In the genomic region with DNA sequence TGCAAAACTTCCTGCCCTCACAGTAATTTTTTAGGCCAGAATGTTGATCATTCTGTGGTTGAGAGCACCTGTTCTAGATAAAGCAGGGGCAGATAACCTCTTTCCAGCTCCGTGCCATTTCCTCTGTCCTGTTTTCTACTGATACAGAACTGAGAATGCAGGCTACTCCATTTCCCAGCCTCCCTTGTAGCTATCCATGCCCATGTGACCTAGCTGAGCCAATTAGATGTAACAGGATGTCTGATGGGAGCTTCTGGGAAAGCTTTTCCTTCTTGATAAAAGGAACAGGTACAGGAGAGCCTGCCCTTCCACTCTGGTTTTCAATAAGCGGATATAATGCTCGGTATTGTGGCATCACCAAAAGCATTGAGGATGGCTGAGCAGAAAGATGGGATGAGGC, we compare ENCODE assay signal across 24 cellular contexts. TPM values are rescaled to one million over a fixed set of nuclear protein-coding genes. Genes with fewer than 3 reads are reported as not detected.
DNase-seq lines count a peak whose midpoint lies in the region; ATAC-seq and TF ChIP-seq lines count a peak whose summit lies in the region.
"Had no signal": no experiment of that assay in that cellular context is flagged by ENCODE, and none has a peak within 500 bp of the region (broad histone marks: within the 10 kb centered on the region; RNA-seq: fewer than 3 reads in every experiment).

No MANE protein-coding gene starts in this region.

- no peaks in the 10 kb centered on the region; the same call in 1 of the 2 replicates for H3K4me1 ChIP-seq in IMR-90 (ENCODE audit: control insufficient read depth, insufficient read depth, low read length)
- H3K4me1 ChIP-seq: BE2C had no signal

- peaks cover 12% of the 10 kb centered on the region for H3K4me1 Mint-ChIP-seq in activated naive CD4-positive, alpha-beta T cell treated with anti-CD3 and anti-CD28 coated beads, Interleukin-2, amount 10 ng/mL, durations not matched to agents 7 days and 5 days
- H3K4me1 Mint-ChIP-seq: CD14-positive monocyte; CD8-positive, alpha-beta memory T cell had no signal

- TF ChIP-seq RAD21 in IMR-90 (IDR thresholded peaks at IDR 0.05; ENCODE audit: low read length), result no peak

- peaks cover 6% of the 10 kb centered on the region; the same call in 1 of the 2 replicates for H3K27me3 ChIP-seq in IMR-90 (ENCODE audit: control insufficient read depth, insufficient read depth, low read length)
- H3K27me3 ChIP-seq: BE2C had no signal

- no peak overlapping the region for H3K18ac ChIP-seq in IMR-90 (ENCODE audit: low read depth, low read length)

- H2BK5ac ChIP-seq in IMR-90 (ENCODE audit: low read depth, low read length, poor library complexity, severe bottlenecking), result no peak overlapping the region

- H2AK5ac ChIP-seq in IMR-90 (ENCODE audit: low read depth, low read length), result no peak overlapping the region

- H3K27me3 Mint-ChIP-seq in activated naive CD4-positive, alpha-beta T cell treated with anti-CD3 and anti-CD28 coated beads, Interleukin-2, amount 10 ng/mL, durations not matched to agents 7 days and 5 days, result peaks cover 21% of the 10 kb centered on the region

- H3K23ac ChIP-seq in IMR-90 (ENCODE audit: low read depth, low read length), result no peak overlapping the region

- TF ChIP-seq POLR2A in IMR-90 (IDR thresholded peaks at IDR 0.05; ENCODE audit: low read depth, low read length), result no peak

- dilution Hi-C loops in IMR-90 (cut with HindIII; ENCODE audit: low sequenced_read_pairs, unreplicated experiment), result loop anchor here (25.0 kb wide), 1 partner anchor 207 kb away; a partner anchor contains a TSS

- H3K36me3 ChIP-seq in IMR-90 (ENCODE audit: control insufficient read depth, insufficient read depth, low read length), result no peaks in the 10 kb centered on the region
- H3K36me3 ChIP-seq: BE2C had no signal

- no peak overlapping the region for H2BK15ac ChIP-seq in IMR-90 (ENCODE audit: low read depth, low read length)

- peaks cover 3% of the 10 kb centered on the region for H3K9me3 Mint-ChIP-seq in activated naive CD4-positive, alpha-beta T cell treated with anti-CD3 and anti-CD28 coated beads, Interleukin-2, amount 10 ng/mL, durations not matched to agents 7 days and 5 days

- in situ Hi-C loops in IMR-90 (cut with MboI; ENCODE audit: low sequenced_read_pairs), result loop anchor here (25.0 kb wide), 1 partner anchor 432 kb away; a partner anchor contains a TSS

- POLR2A ChIA-PET in IMR-90 (lab: Charles Lee; ENCODE audit: unreplicated experiment) (no interaction called here), RWPE1 (lab: Yijun Ruan, JAX; ENCODE audit: low non-redundant PET) (no interaction called here)

- H3K79me1 ChIP-seq in IMR-90 (ENCODE audit: low read depth in 1 of 2, low read length in 2 of 2), result no peaks in the 10 kb centered on the region

- BruUV-seq in IMR-90 (replicated peaks; lab: Mats Ljungman, UMichigan), result no TSS peak

- no peak overlapping the region for H3K4me3 ChIP-seq in IMR-90 (ENCODE audit: insufficient read depth, low read depth, low read length)
- no peak overlapping the region for H3K4me3 ChIP-seq in choroid plexus epithelial cell (ENCODE audit: low read depth, low read length)

- H3K4me2 ChIP-seq in IMR-90 (ENCODE audit: low read depth, low read length), result no peak overlapping the region

- no peak overlapping the region for H4K91ac ChIP-seq in IMR-90 (ENCODE audit: insufficient read depth, low read depth, low read length)

- TF ChIP-seq CTCF in IMR-90 (conservative IDR thresholded peaks at IDR 0.05; ENCODE audit: low read depth, low read length) (no peak), choroid plexus epithelial cell (conservative IDR thresholded peaks at IDR 0.05; ENCODE audit: low read depth, low read length) (no peak), RWPE1 (conservative IDR thresholded peaks at IDR 0.05; ENCODE audit: low read depth) (no peak)

- no peak overlapping the region for H3K4me3 Mint-ChIP-seq in activated naive CD4-positive, alpha-beta T cell treated with anti-CD3 and anti-CD28 coated beads, Interleukin-2, amount 10 ng/mL, durations not matched to agents 7 days and 5 days
- H3K4me3 Mint-ChIP-seq: CD14-positive monocyte; CD8-positive, alpha-beta memory T cell had no signal

- no peak overlapping the region for H3K27ac Mint-ChIP-seq in activated naive CD4-positive, alpha-beta T cell treated with anti-CD3 and anti-CD28 coated beads, Interleukin-2, amount 10 ng/mL, durations not matched to agents 7 days and 5 days

- H3K36me3 Mint-ChIP-seq in activated naive CD4-positive, alpha-beta T cell treated with anti-CD3 and anti-CD28 coated beads, Interleukin-2, amount 10 ng/mL, durations not matched to agents 7 days and 5 days, result no peaks in the 10 kb centered on the region
- H3K36me3 Mint-ChIP-seq: CD14-positive monocyte had no signal

- H3K56ac ChIP-seq in IMR-90 (ENCODE audit: extremely low read depth, insufficient read depth, low read length), result no peak overlapping the region

- no peak overlapping the region for H2AK9ac ChIP-seq in IMR-90 (replicated peaks; ENCODE audit: low read depth, low read length, poor library complexity)

- H3K9me1 ChIP-seq in IMR-90 (ENCODE audit: insufficient read depth, low read length), result no peaks in the 10 kb centered on the region

- H2BK20ac ChIP-seq in IMR-90 (ENCODE audit: low read depth, low read length), result no peak overlapping the region

- H3K27ac ChIP-seq in IMR-90 (ENCODE audit: insufficient read depth, low read length) (no peak overlapping the region), RWPE1 (no peak overlapping the region)

- H4K5ac ChIP-seq in IMR-90 (ENCODE audit: low read depth, low read length), result peak overlapping the region; percentile 44; the same call in 1 of the 2 replicates

- no peak for ATAC-seq in IMR-90 (ENCODE audit: low read depth)
- peak; percentile 37; the same call in 1 of the 3 replicates for ATAC-seq in SK-N-SH treated with all-trans-retinoic acid at 6 μM for 48 hours

- no peak overlapping the region for H4K8ac ChIP-seq in IMR-90 (ENCODE audit: low read depth in 2 of 2, low read length in 2 of 2)

- H2BK120ac ChIP-seq in IMR-90 (ENCODE audit: low read depth, low read length), result no peak overlapping the region

- no peaks in the 10 kb centered on the region for H3K9me3 ChIP-seq in IMR-90 (ENCODE audit: control insufficient read depth, insufficient read depth, low read length)
- H3K9me3 ChIP-seq: BE2C had no signal

- DNase-seq in ELR (ENCODE audit: low read depth), result peak; percentile 10
- no peak for DNase-seq in IMR-90
- DNase-seq in choroid plexus epithelial cell (ENCODE audit: low read depth), result peak; percentile 21
- no peak for DNase-seq in KG1 (lab: John Stamatoyannopoulos, UW)
- no peak for DNase-seq in RWPE1 (ENCODE audit: low spot score)
- no peak for DNase-seq in activated naive CD4-positive, alpha-beta T cell treated with anti-CD3 and anti-CD28 coated beads, Interleukin-2, amount 10 ng/mL, durations not matched to agents 7 days and 5 days
- DNase-seq in NCI-H2227 treated with DMSO at 0.1 percent for 48 hours (lab: John Stamatoyannopoulos, UW), result no peak
- DNase-seq: BE2C; Calu3; CD8-positive, alpha-beta memory T cell; DMS79 treated with DMSO at 0.1 percent for 48 hours; GOT3; HCEC 1CT; KBM-7; MM.1S; NCI-H2029; NCI-H510A treated with DMSO at 0.1 percent for 48 hours; NCI-H748 treated with DMSO at 0.1 percent for 48 hours; RPMI8226; SHP77 had no signal

- no peaks in the 10 kb centered on the region for H4K20me1 ChIP-seq in IMR-90 (ENCODE audit: insufficient read depth, low read length)

- no peak overlapping the region for H2AFZ ChIP-seq in IMR-90 (replicated peaks; ENCODE audit: low read length, poor library complexity)

- H3K14ac ChIP-seq in IMR-90 (replicated peaks; ENCODE audit: low read depth, low read length), result no peak overlapping the region

- intact Hi-C loops in IMR-90 (cut with micrococcal nuclease), result no loop called here

- no peak overlapping the region for H3K4ac ChIP-seq in IMR-90 (ENCODE audit: low read depth, low read length)

- CTCF ChIA-PET in IMR-90 (lab: Yijun Ruan, JAX) (no interaction called here), RWPE1 (lab: Yijun Ruan, JAX) (interaction anchor here (1.2 kb wide), 1 partner anchor 179 kb away, joined by 3 read pairs; no protein-coding TSS in a partner anchor)
- CTCF ChIA-PET in activated naive CD4-positive, alpha-beta T cell treated with anti-CD3 and anti-CD28 coated beads, Interleukin-2, amount 10 ng/mL, durations not matched to agents 7 days and 5 days (lab: Charles Lee), result interaction anchor here (0.7 to 28.3 kb wide), 7 partner anchors 10 to 199 kb away, joined by 3 to 1049 read pairs (median 3); a partner anchor contains a TSS

- no CpG with 5 or more reads among the region's 3 CpGs for WGBS in IMR-90 (ENCODE audit: extremely low coverage in 2 of 2, insufficient read length in 1 of 2), 2 experiments

- H3K9ac ChIP-seq in IMR-90 (ENCODE audit: low read depth, low read length), result no peak overlapping the region

TF ChIP-seq in IMR-90, 13 proteins besides CTCF, POLR2A, EP300 and RAD21 (continues in another document):
- TF ChIP-seq, protein P1, sequence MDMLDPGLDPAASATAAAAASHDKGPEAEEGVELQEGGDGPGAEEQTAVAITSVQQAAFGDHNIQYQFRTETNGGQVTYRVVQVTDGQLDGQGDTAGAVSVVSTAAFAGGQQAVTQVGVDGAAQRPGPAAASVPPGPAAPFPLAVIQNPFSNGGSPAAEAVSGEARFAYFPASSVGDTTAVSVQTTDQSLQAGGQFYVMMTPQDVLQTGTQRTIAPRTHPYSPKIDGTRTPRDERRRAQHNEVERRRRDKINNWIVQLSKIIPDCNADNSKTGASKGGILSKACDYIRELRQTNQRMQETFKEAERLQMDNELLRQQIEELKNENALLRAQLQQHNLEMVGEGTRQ (IDR thresholded peaks at IDR 0.05; ENCODE audit: low read depth, low read length), result peak; percentile 82
- no peak for TF ChIP-seq MAZ (IDR thresholded peaks at IDR 0.05; ENCODE audit: borderline replicate concordance, low read depth, low read length)
- TF ChIP-seq MXI1 (IDR thresholded peaks at IDR 0.05; ENCODE audit: borderline replicate concordance, low read depth, low read length), result no peak
- no peak for TF ChIP-seq NFE2L2 (IDR thresholded peaks at IDR 0.05; ENCODE audit: low read depth, low read length)

TF ChIP-seq in SK-N-SH treated with all-trans-retinoic acid at 6 μM for 48 hours, 23 proteins besides CTCF, POLR2A, EP300 and RAD21 (continues in another document):
- TF ChIP-seq, protein P2, sequence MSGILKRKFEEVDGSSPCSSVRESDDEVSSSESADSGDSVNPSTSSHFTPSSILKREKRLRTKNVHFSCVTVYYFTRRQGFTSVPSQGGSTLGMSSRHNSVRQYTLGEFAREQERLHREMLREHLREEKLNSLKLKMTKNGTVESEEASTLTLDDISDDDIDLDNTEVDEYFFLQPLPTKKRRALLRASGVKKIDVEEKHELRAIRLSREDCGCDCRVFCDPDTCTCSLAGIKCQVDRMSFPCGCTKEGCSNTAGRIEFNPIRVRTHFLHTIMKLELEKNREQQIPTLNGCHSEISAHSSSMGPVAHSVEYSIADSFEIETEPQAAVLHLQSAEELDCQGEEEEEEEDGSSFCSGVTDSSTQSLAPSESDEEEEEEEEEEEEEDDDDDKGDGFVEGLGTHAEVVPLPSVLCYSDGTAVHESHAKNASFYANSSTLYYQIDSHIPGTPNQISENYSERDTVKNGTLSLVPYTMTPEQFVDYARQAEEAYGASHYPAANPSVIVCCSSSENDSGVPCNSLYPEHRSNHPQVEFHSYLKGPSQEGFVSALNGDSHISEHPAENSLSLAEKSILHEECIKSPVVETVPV (CRISPR knock-in tag; IDR thresholded peaks at IDR 0.05), result no peak

RNA-seq across cellular contexts. Expression of a gene that starts 54.2 kb away (rescaled TPM):
- total RNA-seq in IMR-90 (2012; rRNA removed), result not detected in 2 replicates
- not detected in 2 replicates for polyA plus RNA-seq in IMR-90 (2012; rRNA removed)
- not detected in 2 replicates for polyA plus RNA-seq in IMR-90 (2012; cell fraction: cytosol; rRNA removed)
- polyA plus RNA-seq in IMR-90 (2012; cell fraction: nucleus; rRNA removed; ENCODE audit: low replicate concordance), result not detected in 2 replicates
- total RNA-seq: Calu3; CD8-positive, alpha-beta memory T cell; SK-MEL-5; T-helper 1 cell treated with Interleukin-12 subunit alpha and Interleukin-12 subunit beta and Interleukin-4 antibody, amounts not matched to agents 30 ng/mL and 1 ng/mL, for 36 hours had no signal
- polyA plus RNA-seq: CD8-positive, alpha-beta memory T cell had no signal

Comparison
In these comparisons a context has a peak if more than half of its experiments do, and no peak if none do; other contexts are left out.
1. DNase-seq: peak in ELR (single experiment) and choroid plexus epithelial cell (single experiment); none in IMR-90 (single experiment), KG1 (single experiment), RWPE1 (single experiment), activated naive CD4-positive, alpha-beta T cell treated with anti-CD3 and anti-CD28 coated beads, Interleukin-2, amount 10 ng/mL, durations not matched to agents 7 days and 5 days (single experiment) and NCI-H2227 treated with DMSO at 0.1 percent for 48 hours (single experiment).